Comparison of ENCODE assay signal across 9 cellular contexts in the genomic region with DNA sequence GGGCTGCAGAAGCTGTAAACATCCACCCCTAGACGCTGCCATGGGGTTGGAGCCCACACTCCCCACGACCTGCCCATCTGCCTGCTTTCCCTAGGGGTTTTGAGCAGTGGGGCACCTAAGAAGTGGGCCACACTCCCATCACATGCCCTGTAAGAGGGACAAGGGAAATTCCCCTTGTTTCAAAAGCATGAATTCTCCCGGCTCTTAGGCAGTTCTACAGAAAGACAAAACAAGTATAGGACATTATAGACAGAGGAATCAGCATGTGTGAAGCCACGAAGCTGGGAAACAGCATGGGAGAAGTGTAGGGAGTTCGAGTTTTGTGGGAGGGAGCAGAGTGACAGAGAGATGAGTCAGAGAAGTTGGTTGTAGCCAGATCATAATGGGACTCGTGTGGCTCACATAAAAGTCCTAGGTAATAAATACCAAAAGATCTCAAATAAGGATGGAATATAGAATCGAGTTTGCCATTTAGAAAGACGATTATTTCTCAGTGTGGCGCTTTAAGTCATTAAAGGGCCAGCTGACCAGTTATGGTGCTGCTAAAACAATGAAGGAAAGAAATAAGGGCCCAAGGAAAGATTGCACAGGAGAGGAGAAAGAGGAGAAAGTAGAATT. TPM values are rescaled to one million over a fixed set of nuclear protein-coding genes. Genes with fewer than 3 reads are reported as not detected.
DNase-seq lines count a peak whose midpoint lies in the region; ATAC-seq and TF ChIP-seq lines count a peak whose summit lies in the region.
"Had no signal": no experiment of that assay in that cellular context is flagged by ENCODE, and none has a peak within 500 bp of the region (broad histone marks: within the 10 kb centered on the region; RNA-seq: fewer than 3 reads in every experiment).

No MANE protein-coding gene starts in this region.

- DNase-seq in BJ (ENCODE audit: low read depth) (peak; percentile 77), HT1080 (ENCODE audit: low read depth) (peak; percentile 88), astrocyte of the cerebellum (ENCODE audit: low read depth) (peak; percentile 48), left colon (no peak), GDM1 (lab: John Stamatoyannopoulos, UW) (no peak), upper lobe of right lung (no peak), left ventricle myocardium superior (no peak), NAMALWA (ENCODE audit: low spot score) (no peak)
- DNase-seq: activated CD8-positive, alpha-beta memory T cell treated with anti-CD3 and anti-CD28 coated beads, Interleukin-2, amount 50 U/mL, for 48 hours had no signal

- H3K36me3 ChIP-seq in BJ (ENCODE audit: control insufficient read depth, insufficient read depth, low read length): no peaks in the 10 kb centered on the region
- H3K36me3 ChIP-seq in upper lobe of right lung: no peaks in the 10 kb centered on the region

- H3K4me3 ChIP-seq in BJ (ENCODE audit: low read depth, low read length) (no peak overlapping the region), astrocyte of the cerebellum (ENCODE audit: low read depth, low read length) (no peak overlapping the region), upper lobe of right lung (no peak overlapping the region)

- POLR2A ChIA-PET in BJ (lab: Charles Lee): no interaction called here

- in situ Hi-C loops in astrocyte of the cerebellum (cut with HindIII; ENCODE audit: low sequenced_read_pairs): no loop called here

- CTCF ChIA-PET in BJ (lab: Yijun Ruan, JAX): interaction anchor here (0.6 to 1.9 kb wide), 3 partner anchors 18 to 190 kb away, joined by 3 to 5 read pairs (median 5); partner anchors contain the start of gene SAT1

- no peaks in the 10 kb centered on the region for H3K27me3 ChIP-seq in BJ (ENCODE audit: control insufficient read depth, insufficient read depth, low read length)
- no peaks in the 10 kb centered on the region for H3K27me3 ChIP-seq in upper lobe of right lung

- intact Hi-C loops in left colon (cut with DNase I, micrococcal nuclease) (no loop called here), upper lobe of right lung (cut with DNase I) (no loop called here), left ventricle myocardium superior (cut with micrococcal nuclease) (no loop called here)

- no peaks in the 10 kb centered on the region for H3K9me3 ChIP-seq in upper lobe of right lung

- no peaks in the 10 kb centered on the region for H3K4me1 ChIP-seq in upper lobe of right lung

- peak; percentile 50 for ATAC-seq in left colon
- no peak for ATAC-seq in upper lobe of right lung
- no peak for ATAC-seq in left ventricle myocardium superior

- TF ChIP-seq CTCF in BJ (IDR thresholded peaks at IDR 0.05; ENCODE audit: insufficient read depth, low read depth, low read length) (no peak), astrocyte of the cerebellum (IDR thresholded peaks at IDR 0.05; ENCODE audit: low read depth, low read length, missing control alignments) (no peak), upper lobe of right lung (IDR thresholded peaks at IDR 0.05) (no peak)

- H3K27ac ChIP-seq in upper lobe of right lung: no peak overlapping the region

RNA-seq across cellular contexts. Expression of gene APOO, which starts 23.9 kb away (rescaled TPM):
- 6.6 and 10.0 TPM in 2 replicates for polyA plus RNA-seq in BJ (2011; rRNA removed)
- 1.00 and 1.6 TPM in 2 replicates for polyA minus RNA-seq in BJ (2011; rRNA and poly(A)+ RNA removed)
- 20.7 and 27.7 TPM in 2 replicates for total RNA-seq in HT1080 (2014; rRNA removed; shearing (Covaris generic))
- polyA plus RNA-seq in HT1080 (2015; cell fraction: cytosol; rRNA removed): 27.4 and 31.2 TPM in 2 replicates
- 15.4 and 17.6 TPM in 2 replicates for polyA plus RNA-seq in HT1080 (2015; cell fraction: nucleus; rRNA removed)
- total RNA-seq in left colon: 10 to 100 TPM; 31.4 to 31.7 TPM
- 12.0 TPM for total RNA-seq in upper lobe of right lung
- total RNA-seq in left ventricle myocardium superior: 105 TPM

RNA-seq across cellular contexts. Expression of gene CXorf58, which starts 24.0 kb away (rescaled TPM):
- not detected in 2 replicates for polyA plus RNA-seq in BJ (2011; rRNA removed)
- not detected in 2 replicates for polyA minus RNA-seq in BJ (2011; rRNA and poly(A)+ RNA removed)
- 0.07 TPM in 1 of 2 replicates, not detected in the other for total RNA-seq in HT1080 (2014; rRNA removed; shearing (Covaris generic))
- polyA plus RNA-seq in HT1080 (2015; cell fraction: cytosol; rRNA removed): 0.06 and 0.09 TPM in 2 replicates
- not detected in 2 replicates for polyA plus RNA-seq in HT1080 (2015; cell fraction: nucleus; rRNA removed)
- total RNA-seq in left colon: not detected
- not detected for total RNA-seq in upper lobe of right lung
- not detected for total RNA-seq in left ventricle myocardium superior

Comparison
In these comparisons a context has a peak if more than half of its experiments do, and no peak if none do; other contexts are left out.
1. DNase-seq: peak in BJ (single experiment), HT1080 (single experiment) and astrocyte of the cerebellum (single experiment); none in left colon (0 of 2), GDM1 (single experiment), upper lobe of right lung (single experiment), left ventricle myocardium superior (single experiment) and NAMALWA (single experiment).